In genomic region chr10:133528296-133528844, GRCh38 we compare ENCODE assay signal across 14 cellular contexts. TPM values are rescaled to one million over a fixed set of nuclear protein-coding genes. Genes with fewer than 3 reads are reported as not detected.
DNase-seq lines count a peak whose midpoint lies in the region; ATAC-seq and TF ChIP-seq lines count a peak whose summit lies in the region.
"Had no signal": no experiment of that assay in that cellular context is flagged by ENCODE, and none has a peak within 500 bp of the region (broad histone marks: within the 10 kb centered on the region; RNA-seq: fewer than 3 reads in every experiment).

No MANE protein-coding gene starts in this region.

- peaks cover 0 to 49% of the 10 kb centered on the region in 2 donors for H3K9me3 ChIP-seq in neuronal stem cell (replicated peaks in 1 of 2; ENCODE audit: control insufficient read depth in 2 of 2, insufficient read depth in 1 of 2, low read depth in 1 of 2, low read length in 2 of 2)

- peaks cover 3% of the 10 kb centered on the region; the same call in 2 of the 3 replicates for H3K36me3 Mint-ChIP-seq in GM23338 (ENCODE audit: low read depth)
- peaks cover 8% of the 10 kb centered on the region for H3K36me3 Mint-ChIP-seq in effector memory CD8-positive, alpha-beta T cell (ENCODE audit: insufficient read depth)
- H3K36me3 Mint-ChIP-seq: memory B cell had no signal

- no peak overlapping the region for H3K18ac ChIP-seq in neuronal stem cell (ENCODE audit: low read length)

- H3K9me3 Mint-ChIP-seq in GM23338, result peaks cover 45% of the 10 kb centered on the region
- peaks cover 0 to 2% of the 10 kb centered on the region in 2 donors for H3K9me3 Mint-ChIP-seq in effector memory CD8-positive, alpha-beta T cell

- TF ChIP-seq CTCF in AG09309 (IDR thresholded peaks at IDR 0.05; ENCODE audit: control insufficient read depth, insufficient read depth, low read depth, low read length, missing control alignments) (no peak), GM23338 (conservative IDR thresholded peaks at IDR 0.05; ENCODE audit: low read depth in 2 of 2) (no peak)

- DNase-seq in AG09309 (ENCODE audit: low read depth) (no peak), GM23338 (ENCODE audit: low spot score) (peak; percentile 32), neuronal stem cell (ENCODE audit: low spot score) (no peak), T-helper 2 cell (no peak), GM19240 (ENCODE audit: insufficient read length, low spot score) (no peak), activated gamma-delta T cell (lab: John Stamatoyannopoulos, UW) (no peak)
- no peak for DNase-seq in effector memory CD8-positive, alpha-beta T cell
- DNase-seq: activated B cell treated with CpG ODN at 0.5 μM for 24 hours; activated naive CD4-positive, alpha-beta T cell treated with anti-CD3 and anti-CD28 coated beads, Interleukin-2, amount 10 ng/mL, durations not matched to agents 7 days and 5 days; CD4-positive, CD25-positive, alpha-beta regulatory T cell; GOT3; NCI-H1417 treated with DMSO at 0.1 percent for 48 hours had no signal

- H3K9me2 ChIP-seq in GM23338 (ENCODE audit: insufficient read depth), result no peaks in the 10 kb centered on the region

- no peak overlapping the region for H2BK12ac ChIP-seq in neuronal stem cell (ENCODE audit: low read length)

- H3K27me3 ChIP-seq in GM23338 (ENCODE audit: insufficient read depth) (peaks cover 95% of the 10 kb centered on the region), neuronal stem cell (ENCODE audit: control insufficient read depth in 3 of 3, insufficient read depth in 3 of 3, low read depth in 1 of 3, low read length in 3 of 3) (peaks cover 0 to 26% (median 0%) of the 10 kb centered on the region in 3 experiments)

- no peak overlapping the region for H4K91ac ChIP-seq in neuronal stem cell (ENCODE audit: low read depth, low read length, poor library complexity)

- no CpG with 5 or more reads among the region's 50 CpGs for WGBS in neuronal stem cell (ENCODE audit: extremely low coverage in 2 of 2, insufficient read length in 2 of 2, insufficient replicate concordance in 1 of 2), 2 donors

- H2BK120ac ChIP-seq in neuronal stem cell (ENCODE audit: low read depth, low read length), result no peak overlapping the region

- H3K4me2 ChIP-seq in GM23338, result peak overlapping the region; percentile 78
- H3K4me2 ChIP-seq in neuronal stem cell (ENCODE audit: insufficient read depth, low read length, poor library complexity, severe bottlenecking), result no peak overlapping the region

- H2AFZ ChIP-seq in GM23338 (peak overlapping the region; percentile 72; the same call in 1 of the 2 replicates), neuronal stem cell (ENCODE audit: low read length) (no peak overlapping the region)

- peaks cover 7% of the 10 kb centered on the region; the same call in 2 of the 3 replicates for H3K4me1 Mint-ChIP-seq in GM23338
- H3K4me1 Mint-ChIP-seq in effector memory CD8-positive, alpha-beta T cell (ENCODE audit: low read depth in 2 of 2), result peaks cover 21 to 23% of the 10 kb centered on the region in 2 donors

- H3F3A ChIP-seq in GM23338 (replicated peaks; ENCODE audit: low read depth), result no peaks in the 10 kb centered on the region

- H2BK15ac ChIP-seq in neuronal stem cell (ENCODE audit: low read length), result no peak overlapping the region

- H3K4me3 ChIP-seq in AG09309 (ENCODE audit: control insufficient read depth, low read depth, low read length) (peak overlapping the region; percentile 29), GM23338 (peak overlapping the region; percentile 57), neuronal stem cell (ENCODE audit: low read length in 2 of 2) (no peak overlapping the region)

- H2AK5ac ChIP-seq in neuronal stem cell (ENCODE audit: low read depth, low read length), result no peak overlapping the region

- H3K79me1 ChIP-seq in neuronal stem cell (ENCODE audit: low read depth, low read length), result peaks cover 1% of the 10 kb centered on the region

- H2BK5ac ChIP-seq in neuronal stem cell (ENCODE audit: low read length), result no peak overlapping the region

- peak overlapping the region; percentile 73 for H3K4me3 Mint-ChIP-seq in GM23338
- H3K4me3 Mint-ChIP-seq in effector memory CD8-positive, alpha-beta T cell, result peak overlapping the region; percentile 59 to 88
- H3K4me3 Mint-ChIP-seq: activated B cell treated with CpG ODN at 0.5 μM for 24 hours had no signal

- no peak overlapping the region for H3K9ac ChIP-seq in neuronal stem cell (ENCODE audit: low read depth, low read length, poor library complexity)

- no peak overlapping the region for H3K4ac ChIP-seq in neuronal stem cell (ENCODE audit: low read length)

- H3K4me1 ChIP-seq in GM23338 (ENCODE audit: insufficient read depth) (no peaks in the 10 kb centered on the region; the same call in 1 of the 2 replicates), neuronal stem cell (ENCODE audit: control insufficient read depth in 2 of 2, insufficient read depth in 1 of 2, low read depth in 1 of 2, low read length in 2 of 2) (no peaks in the 10 kb centered on the region)

- H4K20me1 ChIP-seq in GM23338 (replicated peaks; ENCODE audit: insufficient read depth), result no peaks in the 10 kb centered on the region

- H3K14ac ChIP-seq in neuronal stem cell (ENCODE audit: low read length), result no peak overlapping the region

- H3K27ac Mint-ChIP-seq in GM23338, result no peak overlapping the region
- H3K27ac Mint-ChIP-seq in effector memory CD8-positive, alpha-beta T cell, result no peak overlapping the region
- H3K27ac Mint-ChIP-seq: activated B cell treated with CpG ODN at 0.5 μM for 24 hours, memory B cell had no signal

- peaks cover 78% of the 10 kb centered on the region for H3K27me3 Mint-ChIP-seq in GM23338 (ENCODE audit: insufficient read depth, low read depth, poor library complexity)
- H3K27me3 Mint-ChIP-seq in effector memory CD8-positive, alpha-beta T cell, result peaks cover 40 to 60% of the 10 kb centered on the region in 2 donors

- H3K27ac ChIP-seq in GM23338 (ENCODE audit: low read depth) (no peak overlapping the region), neuronal stem cell (replicated peaks; ENCODE audit: low read length) (no peak overlapping the region)

- no peaks in the 10 kb centered on the region for H3K79me2 ChIP-seq in GM23338 (replicated peaks; ENCODE audit: insufficient read depth)

- ATAC-seq in GM23338, result peak; percentile 41
- peak; percentile 40 for ATAC-seq in effector memory CD8-positive, alpha-beta T cell (replicated peaks)
- no peak for ATAC-seq in GM18909 (IDR thresholded peaks at IDR 0.05; ENCODE audit: poor library complexity, unreplicated experiment)

- H3K36me3 ChIP-seq in GM23338 (ENCODE audit: insufficient read depth) (no peaks in the 10 kb centered on the region), neuronal stem cell (replicated peaks in 1 of 2; ENCODE audit: control insufficient read depth in 2 of 2, insufficient read depth in 2 of 2, low read length in 2 of 2) (no peaks in the 10 kb centered on the region)

- no peak overlapping the region for H4K8ac ChIP-seq in neuronal stem cell (ENCODE audit: low read depth, low read length)

- peak overlapping the region; percentile 89 for H3K23ac ChIP-seq in neuronal stem cell (ENCODE audit: low read depth, low read length, poor library complexity)

TF ChIP-seq in GM23338, 12 proteins besides CTCF, POLR2A, EP300 and RAD21:
- TF ChIP-seq ZNF114 (CRISPR knock-in tag; IDR thresholded peaks at IDR 0.05), result no peak
- no peak for TF ChIP-seq ZNF331 (CRISPR knock-in tag; IDR thresholded peaks at IDR 0.05; ENCODE audit: low read depth)

RNA-seq across cellular contexts. Expression of gene CYP2E1, which starts 1.2 kb away (rescaled TPM):
- 0.74 and 2.2 TPM in 2 replicates for total RNA-seq in GM23338 (2014; rRNA removed; shearing (Covaris generic))
- 0.97 and 1.4 TPM in 2 replicates for polyA plus RNA-seq in GM23338 (2016; fragmentation: Nextera tagmentation; extraction: Ambion mirVana)
- polyA plus RNA-seq in neuronal stem cell (2013, experiment 1 of 2), result 1.2 TPM
- polyA plus RNA-seq in neuronal stem cell (2013, experiment 2 of 2), result 0.86 TPM

RNA-seq across cellular contexts. Expression of gene SYCE1, which starts 37.0 kb away (rescaled TPM):
- not detected in 2 replicates for total RNA-seq in GM23338 (2014; rRNA removed; shearing (Covaris generic))
- polyA plus RNA-seq in GM23338 (2016; fragmentation: Nextera tagmentation; extraction: Ambion mirVana), result 0.38 and 0.53 TPM in 2 replicates
- not detected for polyA plus RNA-seq in neuronal stem cell (2013, experiment 1 of 2)
- not detected for polyA plus RNA-seq in neuronal stem cell (2013, experiment 2 of 2)
- total RNA-seq: activated B cell treated with CpG ODN at 0.5 μM for 24 hours had no signal

Comparison
In these comparisons a context has a peak if more than half of its experiments do, and no peak if none do; other contexts are left out.
1. H3K4me3 ChIP-seq: peak in AG09309 (single experiment) and GM23338 (single experiment); none in neuronal stem cell (0 of 2).